In the genomic region with DNA sequence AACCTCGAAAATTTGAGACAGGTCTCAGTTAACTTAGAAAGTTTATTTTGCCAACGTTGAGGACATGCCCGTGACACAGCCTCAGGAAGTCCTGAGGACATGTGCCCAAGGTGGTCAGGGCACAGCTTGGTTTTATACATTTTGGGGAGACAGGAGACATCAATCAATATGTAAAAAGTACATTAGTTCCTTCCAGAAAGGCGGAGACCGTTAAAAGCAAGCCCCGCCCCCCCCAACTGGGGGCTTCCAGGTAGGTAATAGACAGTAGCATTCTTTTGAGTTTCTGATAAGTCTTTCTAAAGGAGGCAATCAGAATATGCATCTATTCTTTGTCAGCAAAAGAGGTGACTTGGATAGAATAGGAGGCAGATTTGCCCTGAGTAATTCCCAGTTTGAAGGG, we compare ENCODE assay signal across 8 cellular contexts. TPM values are rescaled to one million over a fixed set of nuclear protein-coding genes. Genes with fewer than 3 reads are reported as not detected.
DNase-seq lines count a peak whose midpoint lies in the region; ATAC-seq and TF ChIP-seq lines count a peak whose summit lies in the region.

No MANE protein-coding gene starts in this region.

- WGBS in smooth muscle cell (ENCODE audit: low lambda C conversion rate) = 16% methylated on average over 6 of the region's 6 CpGs

- H3K4me3 Mint-ChIP-seq in WTC11 = peak overlapping the region; percentile 89

- peaks cover 7% of the 10 kb centered on the region for H3K9me3 Mint-ChIP-seq in WTC11

- no peaks in the 10 kb centered on the region for H4K20me1 ChIP-seq in smooth muscle cell (ENCODE audit: low read depth)

- H3K36me3 ChIP-seq in smooth muscle cell (ENCODE audit: low read depth) = no peaks in the 10 kb centered on the region

- no peaks in the 10 kb centered on the region for H3K9me3 ChIP-seq in smooth muscle cell (replicated peaks; ENCODE audit: low read depth)

- H3K4me3 ChIP-seq in smooth muscle cell = peak overlapping the region; percentile 75

- no peaks in the 10 kb centered on the region for H3K36me3 Mint-ChIP-seq in WTC11

- peak; percentile 13 for ATAC-seq in GM18867 (IDR thresholded peaks at IDR 0.05; ENCODE audit: unreplicated experiment)
- ATAC-seq in HG02763 (IDR thresholded peaks at IDR 0.05; ENCODE audit: unreplicated experiment) = peak; percentile 10
- ATAC-seq in WTC11 = no peak
- ATAC-seq in left cardiac atrium = peak; percentile 2 to 4
- no peak for ATAC-seq in HG03039 (IDR thresholded peaks at IDR 0.05; ENCODE audit: unreplicated experiment)

- peak; percentile 17 for DNase-seq in WTC11 (ENCODE audit: low spot score)
- no peak for DNase-seq in left cardiac atrium
- no peak for DNase-seq in smooth muscle cell (lab: John Stamatoyannopoulos, UW; ENCODE audit: unreplicated experiment)
- no peak for DNase-seq in NCI-H526 treated with DMSO at 0.1 percent for 48 hours (lab: John Stamatoyannopoulos, UW)
- no peak for DNase-seq in AML-193 (lab: John Stamatoyannopoulos, UW)

- no peaks in the 10 kb centered on the region for H3K27me3 ChIP-seq in smooth muscle cell (ENCODE audit: low read depth)

- intact Hi-C loops in left cardiac atrium (cut with DNase I) = no loop called here

- H3K79me2 ChIP-seq in smooth muscle cell (ENCODE audit: low read depth) = peaks cover 14% of the 10 kb centered on the region

- peaks cover 20% of the 10 kb centered on the region for H3K4me1 Mint-ChIP-seq in WTC11

- peak overlapping the region; percentile 95 for H3K27ac Mint-ChIP-seq in WTC11

- peak overlapping the region; percentile 91 for H2AFZ ChIP-seq in smooth muscle cell (ENCODE audit: low read depth)

- H3K9ac ChIP-seq in smooth muscle cell (ENCODE audit: low read depth) = peak overlapping the region; percentile 34

- POLR2A ChIA-PET in WTC11 (lab: Charles Lee) = no interaction called here

- TF ChIP-seq CTCF in WTC11 (IDR thresholded peaks at IDR 0.05) (no peak), smooth muscle cell (IDR thresholded peaks at IDR 0.05; ENCODE audit: borderline replicate concordance, insufficient read depth, poor library complexity, severe bottlenecking) (no peak)

- no peak overlapping the region for H3K27ac ChIP-seq in smooth muscle cell (ENCODE audit: low read depth)

- peak overlapping the region; percentile 93 for H3K4me2 ChIP-seq in smooth muscle cell

- peaks cover 10% of the 10 kb centered on the region for H3K4me1 ChIP-seq in smooth muscle cell (ENCODE audit: low read depth)

- H3K27me3 Mint-ChIP-seq in WTC11 (ENCODE audit: low read depth) = peaks cover 5% of the 10 kb centered on the region; the same call in 1 of the 2 replicates

- no peaks in the 10 kb centered on the region for H3F3A ChIP-seq in smooth muscle cell (ENCODE audit: low read depth)

- CTCF ChIA-PET in WTC11 (lab: Charles Lee) = interaction anchor here (1.0 to 1.4 kb wide), 6 partner anchors 13 to 195 kb away, joined by 3 to 10 read pairs (median 6); no protein-coding TSS in a partner anchor

TF ChIP-seq in WTC11, 78 proteins besides CTCF, POLR2A, EP300 and RAD21 (continues in another document):
- TF ChIP-seq, protein P1, sequence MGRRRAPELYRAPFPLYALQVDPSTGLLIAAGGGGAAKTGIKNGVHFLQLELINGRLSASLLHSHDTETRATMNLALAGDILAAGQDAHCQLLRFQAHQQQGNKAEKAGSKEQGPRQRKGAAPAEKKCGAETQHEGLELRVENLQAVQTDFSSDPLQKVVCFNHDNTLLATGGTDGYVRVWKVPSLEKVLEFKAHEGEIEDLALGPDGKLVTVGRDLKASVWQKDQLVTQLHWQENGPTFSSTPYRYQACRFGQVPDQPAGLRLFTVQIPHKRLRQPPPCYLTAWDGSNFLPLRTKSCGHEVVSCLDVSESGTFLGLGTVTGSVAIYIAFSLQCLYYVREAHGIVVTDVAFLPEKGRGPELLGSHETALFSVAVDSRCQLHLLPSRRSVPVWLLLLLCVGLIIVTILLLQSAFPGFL (CRISPR knock-in tag; IDR thresholded peaks at IDR 0.05; ENCODE audit: borderline replicate concordance) = no peak
- no peak for TF ChIP-seq NFATC4 (CRISPR knock-in tag; IDR thresholded peaks at IDR 0.05)
- TF ChIP-seq ARID4B (CRISPR knock-in tag; IDR thresholded peaks at IDR 0.05; ENCODE audit: borderline replicate concordance) = no peak
- TF ChIP-seq ZNF121 (CRISPR knock-in tag; IDR thresholded peaks at IDR 0.05) = no peak
- TF ChIP-seq ZNF671 (CRISPR knock-in tag; IDR thresholded peaks at IDR 0.05) = no peak
- no peak for TF ChIP-seq FOXP4 (CRISPR knock-in tag; IDR thresholded peaks at IDR 0.05)
- TF ChIP-seq, protein P2, sequence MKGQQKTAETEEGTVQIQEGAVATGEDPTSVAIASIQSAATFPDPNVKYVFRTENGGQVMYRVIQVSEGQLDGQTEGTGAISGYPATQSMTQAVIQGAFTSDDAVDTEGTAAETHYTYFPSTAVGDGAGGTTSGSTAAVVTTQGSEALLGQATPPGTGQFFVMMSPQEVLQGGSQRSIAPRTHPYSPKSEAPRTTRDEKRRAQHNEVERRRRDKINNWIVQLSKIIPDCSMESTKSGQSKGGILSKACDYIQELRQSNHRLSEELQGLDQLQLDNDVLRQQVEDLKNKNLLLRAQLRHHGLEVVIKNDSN (CRISPR knock-in tag; IDR thresholded peaks at IDR 0.05) = no peak
- TF ChIP-seq ETV6 (CRISPR knock-in tag; IDR thresholded peaks at IDR 0.05) = no peak
- no peak for TF ChIP-seq HMGA2 (CRISPR knock-in tag; IDR thresholded peaks at IDR 0.05)
- no peak for TF ChIP-seq CREM (CRISPR knock-in tag; IDR thresholded peaks at IDR 0.05)
- no peak for TF ChIP-seq ZNF263 (CRISPR knock-in tag; IDR thresholded peaks at IDR 0.05; ENCODE audit: low read depth)
- TF ChIP-seq, protein P3, sequence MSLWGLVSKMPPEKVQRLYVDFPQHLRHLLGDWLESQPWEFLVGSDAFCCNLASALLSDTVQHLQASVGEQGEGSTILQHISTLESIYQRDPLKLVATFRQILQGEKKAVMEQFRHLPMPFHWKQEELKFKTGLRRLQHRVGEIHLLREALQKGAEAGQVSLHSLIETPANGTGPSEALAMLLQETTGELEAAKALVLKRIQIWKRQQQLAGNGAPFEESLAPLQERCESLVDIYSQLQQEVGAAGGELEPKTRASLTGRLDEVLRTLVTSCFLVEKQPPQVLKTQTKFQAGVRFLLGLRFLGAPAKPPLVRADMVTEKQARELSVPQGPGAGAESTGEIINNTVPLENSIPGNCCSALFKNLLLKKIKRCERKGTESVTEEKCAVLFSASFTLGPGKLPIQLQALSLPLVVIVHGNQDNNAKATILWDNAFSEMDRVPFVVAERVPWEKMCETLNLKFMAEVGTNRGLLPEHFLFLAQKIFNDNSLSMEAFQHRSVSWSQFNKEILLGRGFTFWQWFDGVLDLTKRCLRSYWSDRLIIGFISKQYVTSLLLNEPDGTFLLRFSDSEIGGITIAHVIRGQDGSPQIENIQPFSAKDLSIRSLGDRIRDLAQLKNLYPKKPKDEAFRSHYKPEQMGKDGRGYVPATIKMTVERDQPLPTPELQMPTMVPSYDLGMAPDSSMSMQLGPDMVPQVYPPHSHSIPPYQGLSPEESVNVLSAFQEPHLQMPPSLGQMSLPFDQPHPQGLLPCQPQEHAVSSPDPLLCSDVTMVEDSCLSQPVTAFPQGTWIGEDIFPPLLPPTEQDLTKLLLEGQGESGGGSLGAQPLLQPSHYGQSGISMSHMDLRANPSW (CRISPR knock-in tag; conservative IDR thresholded peaks at IDR 0.05; ENCODE audit: low read depth) = no peak

RNA-seq across cellular contexts. Expression of gene MOCS2, which starts 0.6 kb away (rescaled TPM):
- total RNA-seq in WTC11 (2021) (14.4 to 16.1 TPM (median 15.7 TPM) in 3 replicates), left cardiac atrium (10 to 100 TPM; 63.7 to 64.4 TPM), smooth muscle cell (56.3 and 59.0 TPM in 2 replicates)
- 35.6 and 44.8 TPM in 2 replicates for polyA plus RNA-seq in smooth muscle cell

Comparison
In these comparisons a context has a peak if more than half of its experiments do, and no peak if none do; other contexts are left out.
1. ATAC-seq: peak in GM18867 (single experiment), HG02763 (single experiment) and left cardiac atrium (2 of 2); none in WTC11 (single experiment) and HG03039 (single experiment).